Comparison of ENCODE assay signal across 35 cellular contexts in genomic region chr5:43279548-43280274, GRCh38.
"Had no signal": no experiment of that assay in that cellular context is flagged by ENCODE, and none has a peak within 500 bp of the region (broad histone marks: within the 10 kb centered on the region; RNA-seq: fewer than 3 reads in every experiment).

No MANE protein-coding gene starts in this region.

- H3K27ac ChIP-seq: brain microvascular endothelial cell, coronary artery, WERI-Rb-1 had no signal

- H3K4me1 Mint-ChIP-seq: activated B cell treated with CpG ODN at 0.5 μM for 24 hours; activated CD4-positive, alpha-beta T cell treated with anti-CD3 and anti-CD28 coated beads, Interleukin-2, amount 10 ng/mL, durations not matched to agents 7 days and 5 days; central memory CD8-positive, alpha-beta T cell; T-helper 17 cell had no signal

- FAIRE-seq: astrocyte, bronchial epithelial cell, frontal cortex had no signal

- H3K27me3 Mint-ChIP-seq: activated B cell treated with CpG ODN at 0.5 μM for 24 hours; activated CD4-positive, alpha-beta memory T cell treated with anti-CD3 and anti-CD28 coated beads, Interleukin-2, amount 10 ng/mL, durations not matched to agents 7 days and 5 days; activated CD4-positive, alpha-beta T cell treated with anti-CD3 and anti-CD28 coated beads, Interleukin-2, amount 10 ng/mL, durations not matched to agents 7 days and 5 days; activated naive CD8-positive, alpha-beta T cell; activated T-cell treated with anti-CD3 and anti-CD28 coated beads, Interleukin-2, amount 50 U/mL, for 24 hours; activated T-helper 17 cell treated with anti-CD3 and anti-CD28 coated beads, Interleukin-2, amount 50 U/mL, for 72 hours; central memory CD8-positive, alpha-beta T cell; dendritic cell treated with granulocyte-macrophage colony-stimulating factor and Interleukin-4, amounts not matched to agents 40 ng/mL and 50 ng/mL, for 4 days had no signal

- H3K27me3 ChIP-seq: brain microvascular endothelial cell, dorsolateral prefrontal cortex had no signal

- H3K36me3 ChIP-seq: brain microvascular endothelial cell, WERI-Rb-1 had no signal

- DNase-seq: activated B cell treated with CpG ODN at 0.5 μM for 24 hours; activated CD4-positive, alpha-beta memory T cell treated with anti-CD3 and anti-CD28 coated beads, Interleukin-2, amount 10 ng/mL, durations not matched to agents 7 days and 5 days; activated CD4-positive, alpha-beta T cell treated with anti-CD3 and anti-CD28 coated beads for 36 hours; activated CD4-positive, alpha-beta T cell treated with anti-CD3 and anti-CD28 coated beads, Interleukin-2, amount 10 ng/mL, durations not matched to agents 7 days and 5 days; activated CD4-positive, alpha-beta T cell treated with anti-CD3 and anti-CD28 coated beads, Interleukin-2, amount 50 U/mL, for 4 hours; activated CD4-positive, CD25-positive, alpha-beta regulatory T cell treated with anti-CD3 and anti-CD28 coated beads, Interleukin-2, amount 50 U/mL, for 72 hours; activated CD8-positive, alpha-beta memory T cell treated with anti-CD3 and anti-CD28 coated beads, Interleukin-2, amount 50 U/mL, for 48 hours; activated effector memory CD4-positive, alpha-beta T cell treated with Interleukin-2 at 50 U/mL for 16 hours; activated gamma-delta T cell treated with Interleukin-2 at 50 U/mL for 16 hours; activated naive CD4-positive, alpha-beta T cell treated with anti-CD3 and anti-CD28 coated beads, Interleukin-2, amount 50 U/mL, for 16 hours; activated naive CD4-positive, alpha-beta T cell treated with Interleukin-2 at 50 U/mL for 16 hours; activated T-cell treated with anti-CD3 and anti-CD28 coated beads for 4 hours; activated T-cell treated with anti-CD3 and anti-CD28 coated beads, Interleukin-2, amount 50 U/mL, for 24 hours; activated T-cell treated with anti-CD3 and anti-CD28 coated beads, Interleukin-2, amount 50 U/mL, for 72 hours; amniotic stem cell; brain microvascular endothelial cell; dorsolateral prefrontal cortex; effector memory CD4-positive, alpha-beta T cell; endodermal cell; foreskin fibroblast; head of caudate nucleus; T-helper 1 cell; T-helper 17 cell; T1000; WERI-Rb-1 had no signal

- H3K4me3 ChIP-seq: coronary artery, dorsolateral prefrontal cortex had no signal

- ATAC-seq: activated CD4-positive, alpha-beta T cell treated with anti-CD3 and anti-CD28 coated beads for 36 hours; activated T-cell treated with anti-CD3 and anti-CD28 coated beads, Interleukin-2, amount 50 U/mL, for 72 hours; activated T-helper 17 cell treated with anti-CD3 and anti-CD28 coated beads, Interleukin-2, amount 50 U/mL, for 72 hours; esophagus mucosa; T-helper 17 cell had no signal

- H3K36me3 Mint-ChIP-seq: activated naive CD8-positive, alpha-beta T cell had no signal

- H3K9me3 Mint-ChIP-seq: activated B cell treated with CpG ODN at 0.5 μM for 24 hours; activated CD4-positive, alpha-beta memory T cell treated with anti-CD3 and anti-CD28 coated beads, Interleukin-2, amount 10 ng/mL, durations not matched to agents 7 days and 5 days; activated CD4-positive, alpha-beta T cell treated with anti-CD3 and anti-CD28 coated beads, Interleukin-2, amount 10 ng/mL, durations not matched to agents 7 days and 5 days; activated T-cell treated with anti-CD3 and anti-CD28 coated beads, Interleukin-2, amount 50 U/mL, for 24 hours; activated T-cell treated with anti-CD3 and anti-CD28 coated beads, Interleukin-2, amount 50 U/mL, for 72 hours; activated T-helper 17 cell treated with anti-CD3 and anti-CD28 coated beads, Interleukin-2, amount 50 U/mL, for 72 hours; central memory CD8-positive, alpha-beta T cell; dendritic cell treated with granulocyte-macrophage colony-stimulating factor and Interleukin-4, amounts not matched to agents 40 ng/mL and 50 ng/mL, for 4 days; endodermal cell; T-helper 2 cell treated with Interferon-gamma antibody and Interleukin-4, amounts not matched to agents 5 μg/mL and 100 μg/mL, for 36 hours had no signal

- H3K4me3 Mint-ChIP-seq: activated B cell treated with CpG ODN at 0.5 μM for 24 hours; activated CD4-positive, alpha-beta memory T cell treated with anti-CD3 and anti-CD28 coated beads, Interleukin-2, amount 10 ng/mL, durations not matched to agents 7 days and 5 days; activated CD4-positive, alpha-beta T cell treated with anti-CD3 and anti-CD28 coated beads for 36 hours; activated CD4-positive, alpha-beta T cell treated with anti-CD3 and anti-CD28 coated beads, Interleukin-2, amount 10 ng/mL, durations not matched to agents 7 days and 5 days; activated naive CD8-positive, alpha-beta T cell; activated T-cell treated with anti-CD3 and anti-CD28 coated beads, Interleukin-2, amount 50 U/mL, for 24 hours; activated T-cell treated with anti-CD3 and anti-CD28 coated beads, Interleukin-2, amount 50 U/mL, for 72 hours; activated T-helper 17 cell treated with anti-CD3 and anti-CD28 coated beads, Interleukin-2, amount 50 U/mL, for 72 hours; central memory CD8-positive, alpha-beta T cell; dendritic cell treated with granulocyte-macrophage colony-stimulating factor and Interleukin-4, amounts not matched to agents 40 ng/mL and 50 ng/mL, for 4 days; endodermal cell; T-helper 17 cell; T-helper 2 cell treated with Interferon-gamma antibody and Interleukin-4, amounts not matched to agents 5 μg/mL and 100 μg/mL, for 36 hours had no signal

- H3K27ac Mint-ChIP-seq: activated B cell treated with CpG ODN at 0.5 μM for 24 hours; activated CD4-positive, alpha-beta memory T cell treated with anti-CD3 and anti-CD28 coated beads, Interleukin-2, amount 10 ng/mL, durations not matched to agents 7 days and 5 days; activated CD4-positive, alpha-beta T cell treated with anti-CD3 and anti-CD28 coated beads for 36 hours; activated CD4-positive, alpha-beta T cell treated with anti-CD3 and anti-CD28 coated beads, Interleukin-2, amount 10 ng/mL, durations not matched to agents 7 days and 5 days; activated naive CD8-positive, alpha-beta T cell; activated T-cell treated with anti-CD3 and anti-CD28 coated beads, Interleukin-2, amount 50 U/mL, for 24 hours; activated T-cell treated with anti-CD3 and anti-CD28 coated beads, Interleukin-2, amount 50 U/mL, for 72 hours; activated T-helper 17 cell treated with anti-CD3 and anti-CD28 coated beads, Interleukin-2, amount 50 U/mL, for 72 hours; dendritic cell treated with granulocyte-macrophage colony-stimulating factor and Interleukin-4, amounts not matched to agents 40 ng/mL and 50 ng/mL, for 4 days; endodermal cell; T-helper 17 cell; T-helper 2 cell treated with Interferon-gamma antibody and Interleukin-4, amounts not matched to agents 5 μg/mL and 100 μg/mL, for 36 hours had no signal
